In genomic region chr17:48571024-48571818, GRCh38 we compare ENCODE assay signal across 12 cellular contexts. TPM values are rescaled to one million over a fixed set of nuclear protein-coding genes. Genes with fewer than 3 reads are reported as not detected.
DNase-seq lines count a peak whose midpoint lies in the region; ATAC-seq and TF ChIP-seq lines count a peak whose summit lies in the region.
"Had no signal": no experiment of that assay in that cellular context is flagged by ENCODE, and none has a peak within 500 bp of the region (broad histone marks: within the 10 kb centered on the region; RNA-seq: fewer than 3 reads in every experiment).

No MANE protein-coding gene starts in this region.

- TF ChIP-seq POLR2A in esophagus muscularis mucosa (IDR thresholded peaks at IDR 0.05; ENCODE audit: low read depth): no peak

- 26% methylated on average over 26 of the region's 26 CpGs for WGBS in esophagus muscularis mucosa

- no peaks in the 10 kb centered on the region for H3K27me3 ChIP-seq in MG63
- H3K27me3 ChIP-seq in esophagus muscularis mucosa: no peaks in the 10 kb centered on the region

- peak overlapping the region; percentile 34 for H3K4me3 ChIP-seq in MG63
- peak overlapping the region; percentile 41 to 90 (median 77) for H3K4me3 ChIP-seq in esophagus muscularis mucosa
- H3K4me3 ChIP-seq: lung had no signal

- H3K9me3 ChIP-seq in MG63 (no peaks in the 10 kb centered on the region), esophagus muscularis mucosa (no peaks in the 10 kb centered on the region)

- TF ChIP-seq CTCF in esophagus muscularis mucosa (IDR thresholded peaks at IDR 0.05): no peak

- TF ChIP-seq EP300 in esophagus muscularis mucosa (IDR thresholded peaks at IDR 0.05): no peak

- H3K4me1 ChIP-seq in esophagus muscularis mucosa: peaks cover 51 to 100% (median 98%) of the 10 kb centered on the region in 4 donors

- H3K36me3 ChIP-seq in MG63 (peaks cover 43% of the 10 kb centered on the region), esophagus muscularis mucosa (no peaks in the 10 kb centered on the region)

- intact Hi-C loops in esophagus muscularis mucosa (cut with DNase I): no loop called here

- H3K27ac ChIP-seq in esophagus muscularis mucosa (replicated peaks in 1 of 4): peak overlapping the region; percentile 91 to 97 (median 96)

- DNase-seq in MG63 (peak; percentile 65), esophagus muscularis mucosa (ENCODE audit: extremely low spot score) (no peak), retina (peak; percentile 60)
- no peak for DNase-seq in activated CD4-positive, alpha-beta T cell treated with anti-CD3 and anti-CD28 coated beads, Interleukin-2, amount 50 U/mL, for 4 hours
- no peak for DNase-seq in activated CD8-positive, alpha-beta memory T cell treated with anti-CD3 and anti-CD28 coated beads, Interleukin-2, amount 50 U/mL, for 4 hours
- DNase-seq: activated CD4-positive, alpha-beta T cell treated with anti-CD3 and anti-CD28 coated beads for 48 hours; activated naive CD8-positive, alpha-beta T cell treated with anti-CD3 and anti-CD28 coated beads for 36 hours; NCI-H2227 treated with DMSO at 0.1 percent for 48 hours had no signal

- no peak for ATAC-seq in HG03469 (IDR thresholded peaks at IDR 0.05; ENCODE audit: unreplicated experiment)
- ATAC-seq: stimulated activated memory B cell treated with anti-CD40 and anti-IgM and Interleukin-4, amounts not matched to agents 10 μg/mL and 1 μg/mL and 100 μg/mL, for 72 hours had no signal

RNA-seq across cellular contexts. Expression of gene HOXB4, which starts 6.9 kb away (rescaled TPM):
- total RNA-seq in MG63 (2014; rRNA removed; shearing (Covaris generic); ENCODE audit: low replicate concordance): 0.86 and 4.2 TPM in 2 replicates
- total RNA-seq in esophagus muscularis mucosa: 1 to 10 TPM; 3.5 to 8.3 (median 5.0) TPM

RNA-seq across cellular contexts. Expression of gene HOXB3, which starts 18.8 kb away (rescaled TPM):
- total RNA-seq in MG63 (2014; rRNA removed; shearing (Covaris generic); ENCODE audit: low replicate concordance): 2.1 and 4.6 TPM in 2 replicates
- 10 to 100 TPM; 10.8 to 34.9 (median 28.7) TPM for total RNA-seq in esophagus muscularis mucosa

RNA-seq across cellular contexts. Expression of gene HOXB5, which starts 22.4 kb away (rescaled TPM):
- total RNA-seq in MG63 (2014; rRNA removed; shearing (Covaris generic); ENCODE audit: low replicate concordance): not detected in 2 replicates
- under 1 TPM; 0.17 to 0.83 (median 0.36) TPM for total RNA-seq in esophagus muscularis mucosa
- total RNA-seq: activated naive CD8-positive, alpha-beta T cell treated with anti-CD3 and anti-CD28 coated beads for 36 hours; CD8-positive, alpha-beta memory T cell had no signal

RNA-seq across cellular contexts. Expression of gene HOXB2, which starts 26.3 kb away (rescaled TPM):
- total RNA-seq in MG63 (2014; rRNA removed; shearing (Covaris generic); ENCODE audit: low replicate concordance): 7.2 and 16.0 TPM in 2 replicates
- total RNA-seq in esophagus muscularis mucosa: 10 to 100 TPM; 36.3 to 86.4 (median 63.4) TPM

RNA-seq across cellular contexts. Expression of gene HOXB6, which starts 33.6 kb away (rescaled TPM):
- 7.0 and 7.7 TPM in 2 replicates for total RNA-seq in MG63 (2014; rRNA removed; shearing (Covaris generic); ENCODE audit: low replicate concordance)
- 1 to 10 TPM; 2.2 to 5.4 (median 2.9) TPM for total RNA-seq in esophagus muscularis mucosa
- total RNA-seq: activated naive CD8-positive, alpha-beta T cell treated with anti-CD3 and anti-CD28 coated beads for 36 hours had no signal

Comparison
In these comparisons a context has a peak if more than half of its experiments do, and no peak if none do; other contexts are left out.
1. DNase-seq: peak in MG63 (single experiment) and retina (single experiment); none in esophagus muscularis mucosa (single experiment), activated CD4-positive, alpha-beta T cell treated with anti-CD3 and anti-CD28 coated beads, Interleukin-2, amount 50 U/mL, for 4 hours (0 of 2) and activated CD8-positive, alpha-beta memory T cell treated with anti-CD3 and anti-CD28 coated beads, Interleukin-2, amount 50 U/mL, for 4 hours (single experiment).